8 cellular contexts compared by ENCODE assay signal in the genomic region with DNA sequence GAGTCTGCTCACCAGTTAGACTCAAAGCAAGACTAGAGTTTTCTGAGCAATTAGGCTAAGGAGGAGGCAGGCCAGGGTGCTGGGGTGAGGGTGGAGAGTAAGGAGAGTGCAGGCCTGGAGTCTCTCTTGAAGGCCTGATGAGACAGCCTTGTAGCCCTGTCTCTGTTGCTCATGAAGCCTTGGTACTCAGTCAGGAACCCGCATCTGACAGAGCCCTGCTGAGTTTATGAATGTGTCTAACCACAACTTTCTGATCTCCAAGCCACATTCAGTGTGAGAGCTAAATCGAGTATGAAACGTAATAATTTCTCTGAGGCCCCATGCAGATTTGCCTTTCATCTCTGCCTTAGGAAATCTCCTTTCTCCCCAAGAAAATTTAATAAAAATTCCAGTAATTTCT.
DNase-seq lines count a peak whose midpoint lies in the region; ATAC-seq and TF ChIP-seq lines count a peak whose summit lies in the region.

No MANE protein-coding gene starts in this region.

- H3K4me1 ChIP-seq in vagina, result peaks cover 27% of the 10 kb centered on the region
- H3K4me1 ChIP-seq in right atrium auricular region, result peaks cover 0 to 16% of the 10 kb centered on the region in 2 donors

- H3K4me3 ChIP-seq in vagina (no peak overlapping the region), right atrium auricular region (no peak overlapping the region)

- peak overlapping the region; percentile 82 for H3K27ac Mint-ChIP-seq in activated CD8-positive, alpha-beta T cell treated with anti-CD3 and anti-CD28 coated beads, Interleukin-2, amount 10 ng/mL, durations not matched to agents 7 days and 5 days

- CTCF ChIA-PET in activated CD8-positive, alpha-beta T cell treated with anti-CD3 and anti-CD28 coated beads, Interleukin-2, amount 10 ng/mL, durations not matched to agents 7 days and 5 days (lab: Charles Lee), result interaction anchor here (1.6 to 2.3 kb wide), 4 partner anchors 12 to 164 kb away, joined by 5 to 13 read pairs (median 8); a partner anchor contains a TSS
- CTCF ChIA-PET in HEK293T (lab: Yijun Ruan, JAX), result no interaction called here

- no peak for TF ChIP-seq POLR2A in vagina (IDR thresholded peaks at IDR 0.05)

- H3K27ac ChIP-seq in vagina (no peak overlapping the region), right atrium auricular region (no peak overlapping the region)

- no peaks in the 10 kb centered on the region for H3K9me3 Mint-ChIP-seq in activated CD8-positive, alpha-beta T cell treated with anti-CD3 and anti-CD28 coated beads, Interleukin-2, amount 10 ng/mL, durations not matched to agents 7 days and 5 days (ENCODE audit: insufficient read depth)

- H3K36me3 Mint-ChIP-seq in activated CD8-positive, alpha-beta T cell treated with anti-CD3 and anti-CD28 coated beads, Interleukin-2, amount 10 ng/mL, durations not matched to agents 7 days and 5 days (ENCODE audit: low read depth), result peaks cover 2% of the 10 kb centered on the region

- H3K27me3 ChIP-seq in vagina (no peaks in the 10 kb centered on the region), right atrium auricular region (no peaks in the 10 kb centered on the region)

- no peak for TF ChIP-seq CTCF in vagina (IDR thresholded peaks at IDR 0.05)
- TF ChIP-seq CTCF in right atrium auricular region (IDR thresholded peaks at IDR 0.05), result no peak

- H3K9me3 ChIP-seq in vagina, result no peaks in the 10 kb centered on the region
- H3K9me3 ChIP-seq in right atrium auricular region, result no peaks in the 10 kb centered on the region

- no peaks in the 10 kb centered on the region for H3K36me3 ChIP-seq in vagina
- no peaks in the 10 kb centered on the region for H3K36me3 ChIP-seq in right atrium auricular region

- intact Hi-C loops in vagina (cut with DNase I), result no loop called here

- POLR2A ChIA-PET in activated CD8-positive, alpha-beta T cell treated with anti-CD3 and anti-CD28 coated beads, Interleukin-2, amount 10 ng/mL, durations not matched to agents 7 days and 5 days (lab: Charles Lee), result interaction anchor here (0.9 to 1.2 kb wide), 2 partner anchors 12 kb away, joined by 3 read pairs; no protein-coding TSS in a partner anchor
- POLR2A ChIA-PET in HEK293T (lab: Yijun Ruan, JAX), result no interaction called here

- peak; percentile 5 for DNase-seq in SIG-M5 treated with dmso at 0.1 percent for 504 hours (lab: John Stamatoyannopoulos, UW; ENCODE audit: unreplicated experiment)
- DNase-seq in SIG-M5 (lab: John Stamatoyannopoulos, UW), result no peak
- DNase-seq in activated CD8-positive, alpha-beta T cell treated with anti-CD3 and anti-CD28 coated beads, Interleukin-2, amount 10 ng/mL, durations not matched to agents 7 days and 5 days, result peak; percentile 78
- DNase-seq in stimulated activated CD4-positive, alpha-beta T cell treated with anti-CD3 and anti-CD28 coated beads, Interleukin-12 subunit alpha, Interleukin-12 subunit beta, amount 100 ng/mL, for 48 hours (ENCODE audit: low read depth in 2 of 3, low spot score in 1 of 3), result peak; percentile 28 to 66 (median 44)
- DNase-seq in vagina (ENCODE audit: extremely low spot score in 2 of 2), result no peak
- no peak for DNase-seq in right atrium auricular region (ENCODE audit: low spot score)
- DNase-seq in HEK293T (ENCODE audit: extremely low spot score), result no peak

- peak; percentile 86 for ATAC-seq in HG02981 (IDR thresholded peaks at IDR 0.05; ENCODE audit: unreplicated experiment)
- ATAC-seq in activated CD8-positive, alpha-beta T cell treated with anti-CD3 and anti-CD28 coated beads, Interleukin-2, amount 10 ng/mL, durations not matched to agents 7 days and 5 days, result peak; percentile 98

- H3K4me1 Mint-ChIP-seq in activated CD8-positive, alpha-beta T cell treated with anti-CD3 and anti-CD28 coated beads, Interleukin-2, amount 10 ng/mL, durations not matched to agents 7 days and 5 days (ENCODE audit: low read depth), result peaks cover 53% of the 10 kb centered on the region

- H3K27me3 Mint-ChIP-seq in activated CD8-positive, alpha-beta T cell treated with anti-CD3 and anti-CD28 coated beads, Interleukin-2, amount 10 ng/mL, durations not matched to agents 7 days and 5 days (ENCODE audit: low read depth), result peaks cover 5% of the 10 kb centered on the region

- peak overlapping the region; percentile 55 for H3K4me3 Mint-ChIP-seq in activated CD8-positive, alpha-beta T cell treated with anti-CD3 and anti-CD28 coated beads, Interleukin-2, amount 10 ng/mL, durations not matched to agents 7 days and 5 days

TF ChIP-seq in HEK293T, 16 proteins besides CTCF, POLR2A, EP300 and RAD21:
- no peak for TF ChIP-seq FOXK2 (IDR thresholded peaks at IDR 0.05)
- TF ChIP-seq, protein P1, sequence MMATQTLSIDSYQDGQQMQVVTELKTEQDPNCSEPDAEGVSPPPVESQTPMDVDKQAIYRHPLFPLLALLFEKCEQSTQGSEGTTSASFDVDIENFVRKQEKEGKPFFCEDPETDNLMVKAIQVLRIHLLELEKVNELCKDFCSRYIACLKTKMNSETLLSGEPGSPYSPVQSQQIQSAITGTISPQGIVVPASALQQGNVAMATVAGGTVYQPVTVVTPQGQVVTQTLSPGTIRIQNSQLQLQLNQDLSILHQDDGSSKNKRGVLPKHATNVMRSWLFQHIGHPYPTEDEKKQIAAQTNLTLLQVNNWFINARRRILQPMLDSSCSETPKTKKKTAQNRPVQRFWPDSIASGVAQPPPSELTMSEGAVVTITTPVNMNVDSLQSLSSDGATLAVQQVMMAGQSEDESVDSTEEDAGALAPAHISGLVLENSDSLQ (IDR thresholded peaks at IDR 0.05), result no peak
- TF ChIP-seq SUZ12 (IDR thresholded peaks at IDR 0.05), result no peak
- no peak for TF ChIP-seq BHLHE40 (IDR thresholded peaks at IDR 0.05; ENCODE audit: borderline replicate concordance)
- no peak for TF ChIP-seq ARNT (IDR thresholded peaks at IDR 0.05)
- no peak for TF ChIP-seq SP1 (IDR thresholded peaks at IDR 0.05)
- no peak for TF ChIP-seq CTBP1 (IDR thresholded peaks at IDR 0.05; ENCODE audit: borderline replicate concordance)

Comparison
In these comparisons a context has a peak if more than half of its experiments do, and no peak if none do; other contexts are left out.
1. DNase-seq: peak in SIG-M5 treated with dmso at 0.1 percent for 504 hours (single experiment), activated CD8-positive, alpha-beta T cell treated with anti-CD3 and anti-CD28 coated beads, Interleukin-2, amount 10 ng/mL, durations not matched to agents 7 days and 5 days (single experiment) and stimulated activated CD4-positive, alpha-beta T cell treated with anti-CD3 and anti-CD28 coated beads, Interleukin-12 subunit alpha, Interleukin-12 subunit beta, amount 100 ng/mL, for 48 hours (3 of 3); none in SIG-M5 (single experiment), vagina (0 of 2), right atrium auricular region (single experiment) and HEK293T (single experiment).